Comparison of ENCODE assay signal across 15 cellular contexts in the genomic region with DNA sequence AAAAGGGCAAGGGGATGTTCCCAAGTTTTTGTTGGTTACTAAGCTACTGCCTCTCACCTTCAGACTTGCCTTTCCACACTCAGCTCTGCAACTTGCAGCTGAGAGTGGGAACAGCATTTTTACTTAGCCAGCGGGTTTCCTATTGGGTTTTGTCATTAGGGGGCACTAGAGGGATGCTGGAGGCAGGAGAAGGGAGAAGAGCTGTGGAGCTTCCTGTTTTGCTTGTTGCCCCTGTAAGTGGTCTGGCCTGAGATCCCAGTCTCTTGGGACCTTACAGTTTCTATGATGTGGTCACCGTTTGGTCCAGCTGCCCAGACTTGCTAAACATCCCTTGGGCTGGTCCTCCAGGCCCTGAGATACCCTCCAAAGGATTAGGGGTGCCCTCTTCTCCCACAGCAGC.
DNase-seq lines count a peak whose midpoint lies in the region; ATAC-seq, FAIRE-seq and TF ChIP-seq lines count a peak whose summit lies in the region.
"Had no signal": no experiment of that assay in that cellular context is flagged by ENCODE, and none has a peak within 500 bp of the region (broad histone marks: within the 10 kb centered on the region; RNA-seq: fewer than 3 reads in every experiment).

No MANE protein-coding gene starts in this region.

- CTCF ChIA-PET in HepG2 (lab: Yijun Ruan, JAX; ENCODE audit: low intra/inter-chr PET ratio, low total read pairs) (no interaction called here), T-cell (lab: Charles Lee) (no interaction called here)

- peaks cover 34 to 35% of the 10 kb centered on the region in 2 donors for H3K27me3 Mint-ChIP-seq in T-cell

- intact Hi-C loops in HepG2 (cut with micrococcal nuclease; ENCODE audit: unreplicated experiment) (no loop called here), posterior vena cava (cut with DNase I) (no loop called here)

- in situ Hi-C loops in HepG2 (cut with HindIII; ENCODE audit: extremely low pct_ligation_motif_present, low pct_unique_long_range_greater_than_20kb), result no loop called here

- TF ChIP-seq CTCF in GM12873 (IDR thresholded peaks at IDR 0.05; ENCODE audit: insufficient read depth, low read depth, low read length, missing control alignments) (peak; percentile 33), choroid plexus epithelial cell (conservative IDR thresholded peaks at IDR 0.05; ENCODE audit: low read depth, low read length) (peak; percentile 68), HepG2 (CRISPR knock-in tag; IDR thresholded peaks at IDR 0.05) (0 out of 2 replicates have a peak, but pooled peaks have one; percentile 13)

- H3K27ac Mint-ChIP-seq in T-cell, result no peak overlapping the region
- H3K27ac Mint-ChIP-seq: activated CD4-positive, alpha-beta T cell treated with anti-CD3 and anti-CD28 coated beads, Interleukin-2, amount 10 ng/mL, durations not matched to agents 24 days and 14 days; activated T-helper 17 cell treated with anti-CD3 and anti-CD28 coated beads, Interleukin-2, amount 50 U/mL, for 72 hours; CD4-positive, CD25-positive, alpha-beta regulatory T cell; stimulated activated naive B cell treated with anti-CD40 and anti-IgM and Interleukin-4, amounts not matched to agents 10 μg/mL and 1 μg/mL and 100 μg/mL, for 72 hours had no signal

- H3K4me3 ChIP-seq in choroid plexus epithelial cell (ENCODE audit: low read depth, low read length), result no peak overlapping the region
- H3K4me3 ChIP-seq in HepG2 (replicated peaks in 1 of 3; ENCODE audit: insufficient read depth in 1 of 3, low read depth in 2 of 3, low read length in 3 of 3), result no peak overlapping the region

- H3K36me3 ChIP-seq in HepG2 (replicated peaks in 1 of 2; ENCODE audit: control insufficient read depth in 1 of 2, insufficient read depth in 2 of 2, low read length in 2 of 2), result no peaks in the 10 kb centered on the region

- WGBS in HepG2 (ENCODE audit: low lambda C conversion rate), result 7% methylated on average over 2 of the region's 2 CpGs

- H4K20me1 ChIP-seq in HepG2 (ENCODE audit: insufficient read depth, low read length), result no peaks in the 10 kb centered on the region

- peaks cover 4% of the 10 kb centered on the region for H3K36me3 Mint-ChIP-seq in T-cell
- H3K36me3 Mint-ChIP-seq: CD4-positive, CD25-positive, alpha-beta regulatory T cell had no signal

- no peak overlapping the region for H2AFZ ChIP-seq in HepG2 (ENCODE audit: low read length)

- no peak for TF ChIP-seq EP300 in HepG2 (IDR thresholded peaks at IDR 0.05; ENCODE audit: low read depth in 2 of 2, low read length in 2 of 2)
- no peak for TF ChIP-seq EP300 in HepG2 (CRISPR knock-in tag; IDR thresholded peaks at IDR 0.05; ENCODE audit: borderline replicate concordance)

- H3K79me2 ChIP-seq in HepG2 (ENCODE audit: insufficient read depth, low read length), result no peaks in the 10 kb centered on the region

- BruUV-seq in HepG2 (replicated peaks; lab: Mats Ljungman, UMichigan), result no TSS peak

- H3K27ac ChIP-seq in HepG2 (ENCODE audit: extremely low read length, insufficient read depth, low read length), result no peak overlapping the region

- no peaks in the 10 kb centered on the region for H3K4me1 Mint-ChIP-seq in T-cell
- H3K4me1 Mint-ChIP-seq: activated CD4-positive, alpha-beta T cell treated with anti-CD3 and anti-CD28 coated beads, Interleukin-2, amount 10 ng/mL, durations not matched to agents 24 days and 14 days; activated T-helper 17 cell treated with anti-CD3 and anti-CD28 coated beads, Interleukin-2, amount 50 U/mL, for 72 hours; CD4-positive, CD25-positive, alpha-beta regulatory T cell; stimulated activated naive B cell treated with anti-CD40 and anti-IgM and Interleukin-4, amounts not matched to agents 10 μg/mL and 1 μg/mL and 100 μg/mL, for 72 hours had no signal

- no peak overlapping the region for H3K9ac ChIP-seq in HepG2 (ENCODE audit: insufficient read depth, low read depth, low read length)

- H3K9me3 ChIP-seq in HepG2 (ENCODE audit: low read length), result peaks cover 15% of the 10 kb centered on the region

- peak; percentile 52 for DNase-seq in NCI-H1694 treated with DMSO at 0.1 percent for 48 hours (lab: John Stamatoyannopoulos, UW)
- DNase-seq in choroid plexus epithelial cell (ENCODE audit: low read depth), result peak; percentile 54
- DNase-seq in HepG2 (ENCODE audit: low spot score), result no peak
- no peak for DNase-seq in stimulated activated CD4-positive, alpha-beta T cell treated with anti-CD3 and anti-CD28 coated beads, Interleukin-2, amount 100 ng/mL, for 48 hours
- no peak for DNase-seq in T-cell
- DNase-seq in DMS 273 treated with DMSO at 0.1 percent for 48 hours (lab: John Stamatoyannopoulos, UW), result no peak
- DNase-seq in posterior vena cava (ENCODE audit: low spot score), result no peak
- DNase-seq: activated CD4-positive, alpha-beta T cell treated with anti-CD3 and anti-CD28 coated beads, Interleukin-2, amount 10 ng/mL, durations not matched to agents 24 days and 14 days; CD4-positive, CD25-positive, alpha-beta regulatory T cell; nucleus accumbens; stimulated activated naive B cell treated with anti-CD40 and anti-IgM and Interleukin-4, amounts not matched to agents 10 μg/mL and 1 μg/mL and 100 μg/mL, for 72 hours had no signal

- ATAC-seq in HepG2 (no peak), T-cell (replicated peaks in 1 of 4) (no peak)
- ATAC-seq: activated T-helper 17 cell treated with anti-CD3 and anti-CD28 coated beads, Interleukin-2, amount 50 U/mL, for 72 hours; esophagus mucosa; stimulated activated naive B cell treated with anti-CD40 and anti-IgM and Interleukin-4, amounts not matched to agents 10 μg/mL and 1 μg/mL and 100 μg/mL, for 72 hours had no signal

- H3K4me3 Mint-ChIP-seq in T-cell, result no peak overlapping the region
- H3K4me3 Mint-ChIP-seq: activated CD4-positive, alpha-beta T cell treated with anti-CD3 and anti-CD28 coated beads, Interleukin-2, amount 10 ng/mL, durations not matched to agents 24 days and 14 days; activated T-helper 17 cell treated with anti-CD3 and anti-CD28 coated beads, Interleukin-2, amount 50 U/mL, for 72 hours; CD4-positive, CD25-positive, alpha-beta regulatory T cell; stimulated activated naive B cell treated with anti-CD40 and anti-IgM and Interleukin-4, amounts not matched to agents 10 μg/mL and 1 μg/mL and 100 μg/mL, for 72 hours had no signal

- no peaks in the 10 kb centered on the region for H3K4me1 ChIP-seq in HepG2 (ENCODE audit: insufficient read depth, low read length)

- no peak for TF ChIP-seq POLR2A in HepG2 (IDR thresholded peaks at IDR 0.05; ENCODE audit: insufficient read depth in 1 of 2, low read depth in 2 of 2, low read length in 2 of 2)

- no peak overlapping the region for H3K4me2 ChIP-seq in HepG2 (ENCODE audit: low read depth, low read length)

- no peaks in the 10 kb centered on the region for H3K27me3 ChIP-seq in HepG2 (ENCODE audit: control insufficient read depth in 1 of 2, insufficient read depth in 2 of 2, low read length in 2 of 2)

- TF ChIP-seq RAD21 in HepG2 (CRISPR knock-in tag; IDR thresholded peaks at IDR 0.05), result no peak

- POLR2A ChIA-PET in HepG2 (lab: Yijun Ruan, JAX), result no interaction called here
- POLR2A ChIA-PET in T-cell (lab: Charles Lee), result no interaction called here

- no peak for FAIRE-seq in HepG2 (lab: Jason Lieb, UNC)
- FAIRE-seq: islet of Langerhans had no signal

- peaks cover 7 to 8% (median 8%) of the 10 kb centered on the region in 3 donors for H3K9me3 Mint-ChIP-seq in T-cell

TF ChIP-seq in HepG2, 621 proteins besides CTCF, POLR2A, EP300 and RAD21:
- TF ChIP-seq ELF1 (CRISPR knock-in tag; IDR thresholded peaks at IDR 0.05) (no peak), STAG1 (CRISPR knock-in tag; IDR thresholded peaks at IDR 0.05) (peak; percentile 6; the same call in 1 of the 2 replicates)

Comparison
In these comparisons a context has a peak if more than half of its experiments do, and no peak if none do; other contexts are left out.
1. CTCF ChIP-seq: peak in every context shown above with its lines; median percentile 68 in choroid plexus epithelial cell; 33 in GM12873; 13 in HepG2.
2. DNase-seq: peak in NCI-H1694 treated with DMSO at 0.1 percent for 48 hours (single experiment) and choroid plexus epithelial cell (single experiment); none in HepG2 (single experiment), stimulated activated CD4-positive, alpha-beta T cell treated with anti-CD3 and anti-CD28 coated beads, Interleukin-2, amount 100 ng/mL, for 48 hours (0 of 2), T-cell (0 of 34), DMS 273 treated with DMSO at 0.1 percent for 48 hours (single experiment) and posterior vena cava (single experiment).